In genomic region chr3:54578417-54578816, GRCh38 we compare ENCODE assay signal across 2 cellular contexts.
TF ChIP-seq lines count a peak whose summit lies in the region.

No MANE protein-coding gene starts in this region.

TF ChIP-seq in SK-N-SH, 30 proteins besides CTCF, POLR2A, EP300 and RAD21 (continued from another document):
- TF ChIP-seq REST (IDR thresholded peaks at IDR 0.05; ENCODE audit: low read depth, low read length) = no peak
- TF ChIP-seq USF1 (IDR thresholded peaks at IDR 0.05; ENCODE audit: borderline replicate concordance, low read depth) = no peak
- TF ChIP-seq ZBTB33 (IDR thresholded peaks at IDR 0.05; ENCODE audit: borderline replicate concordance, low read depth) = no peak
- no peak for TF ChIP-seq FOXJ3 (CRISPR knock-in tag; IDR thresholded peaks at IDR 0.05)
- no peak for TF ChIP-seq POLR2AphosphoS5 (IDR thresholded peaks at IDR 0.05; ENCODE audit: low read depth, low read length)
- TF ChIP-seq USF2 (IDR thresholded peaks at IDR 0.05; ENCODE audit: borderline replicate concordance, low read depth, low read length) = no peak
- no peak for TF ChIP-seq EZH2phosphoT487 (IDR thresholded peaks at IDR 0.05; ENCODE audit: borderline replicate concordance, low read depth)
- no peak for TF ChIP-seq SIN3A (IDR thresholded peaks at IDR 0.05; ENCODE audit: borderline replicate concordance, low read depth, low read length)

TF ChIP-seq in HepG2, 621 proteins besides CTCF, POLR2A, EP300 and RAD21 (continued from another document):
- TF ChIP-seq ZNF362 (CRISPR knock-in tag; IDR thresholded peaks at IDR 0.05; ENCODE audit: borderline replicate concordance) = no peak
- no peak for TF ChIP-seq ZNF230 (CRISPR knock-in tag; IDR thresholded peaks at IDR 0.05)
- no peak for TF ChIP-seq ZNF576 (CRISPR knock-in tag; IDR thresholded peaks at IDR 0.05)
- TF ChIP-seq LBX2 (CRISPR knock-in tag; IDR thresholded peaks at IDR 0.05; ENCODE audit: borderline replicate concordance) = no peak
- no peak for TF ChIP-seq ISL2 (CRISPR knock-in tag; IDR thresholded peaks at IDR 0.05)
- no peak for TF ChIP-seq ZNF7 (CRISPR knock-in tag; IDR thresholded peaks at IDR 0.05)
- TF ChIP-seq GRHL1 (CRISPR knock-in tag; conservative IDR thresholded peaks at IDR 0.05) = no peak
- no peak for TF ChIP-seq KLF11 (CRISPR knock-in tag; IDR thresholded peaks at IDR 0.05)
- TF ChIP-seq ZNF644 (CRISPR knock-in tag; IDR thresholded peaks at IDR 0.05; ENCODE audit: low read depth) = no peak
- TF ChIP-seq KLF12 (CRISPR knock-in tag; IDR thresholded peaks at IDR 0.05; ENCODE audit: borderline replicate concordance) = no peak
- no peak for TF ChIP-seq ZNF160 (CRISPR knock-in tag; IDR thresholded peaks at IDR 0.05)
- no peak for TF ChIP-seq ZNF446 (CRISPR knock-in tag; IDR thresholded peaks at IDR 0.05)
- TF ChIP-seq SKIL (CRISPR knock-in tag; IDR thresholded peaks at IDR 0.05; ENCODE audit: borderline replicate concordance) = no peak
- no peak for TF ChIP-seq MEIS1 (CRISPR knock-in tag; IDR thresholded peaks at IDR 0.05; ENCODE audit: borderline replicate concordance)
